ENCODE assay signal across 16 cellular contexts in the genomic region with DNA sequence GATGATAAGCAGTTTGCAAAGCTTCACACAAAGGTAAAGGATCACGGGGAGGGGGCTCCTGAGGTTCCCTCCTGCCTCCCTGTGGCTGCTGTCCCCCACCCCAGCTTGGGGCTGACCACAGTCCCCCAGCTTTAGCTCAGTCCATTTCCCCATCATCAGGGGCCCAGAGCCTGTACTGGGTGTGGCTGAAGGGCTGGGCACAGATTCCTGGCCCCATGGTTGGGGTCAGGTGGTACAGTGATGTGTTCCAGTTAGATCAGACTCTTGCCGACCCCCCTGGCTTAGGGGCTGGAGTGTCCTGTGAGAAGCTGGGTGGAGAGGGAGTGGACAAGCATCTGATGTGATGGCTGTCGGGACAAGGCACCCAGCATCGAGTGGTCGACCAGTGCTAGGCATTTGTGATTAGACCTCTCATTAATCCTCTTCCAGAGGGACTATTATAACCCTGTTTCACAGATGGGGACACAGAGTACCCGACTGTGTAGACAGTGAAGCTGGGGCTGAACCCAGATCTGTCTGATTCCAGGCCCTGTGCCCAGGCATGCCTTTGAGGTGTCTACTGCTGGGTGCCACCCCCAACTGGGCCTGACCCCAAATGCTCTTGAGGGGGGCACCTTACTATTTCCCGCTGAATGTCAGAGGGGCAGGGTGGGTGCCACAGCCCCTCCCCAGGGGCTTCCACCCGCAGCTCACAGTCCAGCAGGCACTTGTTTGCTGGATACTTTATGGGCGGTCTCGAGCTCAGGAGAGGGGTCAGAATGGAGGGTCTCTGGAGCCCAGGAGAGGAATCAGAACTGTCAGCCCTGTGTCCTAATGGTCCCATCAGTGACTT. TPM values are rescaled to one million over a fixed set of nuclear protein-coding genes. Genes with fewer than 3 reads are reported as not detected.
DNase-seq lines count a peak whose midpoint lies in the region; FAIRE-seq and TF ChIP-seq lines count a peak whose summit lies in the region.
"Had no signal": no experiment of that assay in that cellular context is flagged by ENCODE, and none has a peak within 500 bp of the region (broad histone marks: within the 10 kb centered on the region; RNA-seq: fewer than 3 reads in every experiment).

No MANE protein-coding gene starts in this region.

- no peak overlapping the region for H2AFZ ChIP-seq in endothelial cell of umbilical vein (ENCODE audit: low read depth, low read length)

- peak; percentile 11 for DNase-seq in AG08396 (ENCODE audit: low spot score)
- peak; percentile 17 for DNase-seq in D341Med (ENCODE audit: low spot score)
- DNase-seq in endothelial cell of umbilical vein (ENCODE audit: low read depth, low spot score): no peak
- DNase-seq in posterior vena cava (ENCODE audit: low spot score): peak; percentile 62
- no peak for DNase-seq in BE2C
- no peak for DNase-seq in NCI-H524 treated with DMSO at 0.1 percent for 48 hours (lab: John Stamatoyannopoulos, UW)
- DNase-seq in NCI-H82 treated with DMSO at 0.1 percent for 48 hours (lab: John Stamatoyannopoulos, UW; ENCODE audit: unreplicated experiment): no peak
- DNase-seq in DMS53 treated with DMSO at 0.1 percent for 48 hours (lab: John Stamatoyannopoulos, UW; ENCODE audit: unreplicated experiment): no peak
- DNase-seq: Caco-2; central memory CD4-positive, alpha-beta T cell; immature natural killer cell; KG1; NCI-H1048; NCI-H2081; SHP77 treated with DMSO at 0.1 percent for 48 hours; stimulated activated naive CD4-positive, alpha-beta T cell had no signal

- intact Hi-C loops in endothelial cell of umbilical vein (cut with micrococcal nuclease) (loop anchor here (2.0 kb wide), 1 partner anchor 14 kb away; no protein-coding TSS in a partner anchor), posterior vena cava (cut with DNase I) (no loop called here)

- peaks cover 22% of the 10 kb centered on the region for H3K4me1 ChIP-seq in endothelial cell of umbilical vein (ENCODE audit: control insufficient read depth, extremely low read depth, insufficient read depth, low read length)
- no peaks in the 10 kb centered on the region for H3K4me1 ChIP-seq in BE2C
- H3K4me1 ChIP-seq: Caco-2 had no signal

- H3K4me3 ChIP-seq in endothelial cell of umbilical vein (replicated peaks in 1 of 3; ENCODE audit: insufficient read depth in 1 of 3, low read depth in 1 of 3, low read length in 3 of 3) (peak overlapping the region in 2 of 3 experiments; percentile 6 to 74), BE2C (ENCODE audit: low read depth, low read length) (no peak overlapping the region)

- H3K9me3 ChIP-seq in endothelial cell of umbilical vein (replicated peaks; ENCODE audit: control insufficient read depth, insufficient read depth, low read length) (no peaks in the 10 kb centered on the region), BE2C (no peaks in the 10 kb centered on the region)
- H3K9me3 ChIP-seq: Caco-2 had no signal

- H3K9me1 ChIP-seq in endothelial cell of umbilical vein (replicated peaks; ENCODE audit: control insufficient read depth, extremely low read depth, insufficient read depth, low read length): no peaks in the 10 kb centered on the region

- H3K27me3 ChIP-seq in endothelial cell of umbilical vein (ENCODE audit: control insufficient read depth in 2 of 2, insufficient read depth in 2 of 2, low read length in 2 of 2) (no peaks in the 10 kb centered on the region), BE2C (peaks cover 30% of the 10 kb centered on the region)

- TF ChIP-seq CTCF in endothelial cell of umbilical vein (IDR thresholded peaks at IDR 0.05; ENCODE audit: extremely low read depth in 1 of 2, insufficient read depth in 1 of 2, low read depth in 1 of 2, low read length in 2 of 2) (no peak), BE2C (IDR thresholded peaks at IDR 0.05; ENCODE audit: low read depth, low read length) (no peak)

- POLR2A ChIA-PET in endothelial cell of umbilical vein (lab: Charles Lee): interaction anchor here (0.9 kb wide), 1 partner anchor 49 kb away, joined by 5 read pairs; a partner anchor contains a TSS

- peaks cover 68% of the 10 kb centered on the region for H3K79me2 ChIP-seq in endothelial cell of umbilical vein (ENCODE audit: control insufficient read depth, insufficient read depth, low read length)

- H3K4me2 ChIP-seq in endothelial cell of umbilical vein (ENCODE audit: insufficient read depth, low read length): peak overlapping the region; percentile 6

- no TSS peak for BruUV-seq in endothelial cell of umbilical vein (replicated peaks; lab: Mats Ljungman, UMichigan)

- no peak overlapping the region for H3K9ac ChIP-seq in endothelial cell of umbilical vein (replicated peaks; ENCODE audit: extremely low read depth, insufficient read depth, low read length)

- TF ChIP-seq POLR2A in endothelial cell of umbilical vein (IDR thresholded peaks at IDR 0.05; ENCODE audit: low read depth, low read length): no peak

- dilution Hi-C loops in endothelial cell of umbilical vein (cut with MboI; ENCODE audit: extremely low pct_ligation_motif_present, low sequenced_read_pairs): no loop called here

- CTCF ChIA-PET in endothelial cell of umbilical vein (lab: Charles Lee): interaction anchor here (0.8 to 2.9 kb wide), 6 partner anchors 8 to 56 kb away, joined by 3 to 25 read pairs (median 6); a partner anchor contains a TSS

- H4K20me1 ChIP-seq in endothelial cell of umbilical vein (replicated peaks; ENCODE audit: control insufficient read depth, extremely low read depth, insufficient read depth, low read length): no peaks in the 10 kb centered on the region

- H3K36me3 ChIP-seq in endothelial cell of umbilical vein (ENCODE audit: control insufficient read depth in 2 of 2, extremely low read depth in 1 of 2, insufficient read depth in 2 of 2, low read length in 2 of 2) (peaks cover 8 to 45% of the 10 kb centered on the region in 2 experiments), BE2C (no peaks in the 10 kb centered on the region)

- H3K27ac ChIP-seq in endothelial cell of umbilical vein (ENCODE audit: insufficient read depth, low read depth, low read length): no peak overlapping the region

- peak; percentile 38 for FAIRE-seq in endothelial cell of umbilical vein (lab: Jason Lieb, UNC)

TF ChIP-seq in endothelial cell of umbilical vein, 7 proteins besides CTCF, POLR2A, EP300 and RAD21:
- TF ChIP-seq FOS (IDR thresholded peaks at IDR 0.05; ENCODE audit: borderline replicate concordance, insufficient read depth, low read length): no peak
- no peak for TF ChIP-seq MYC (IDR thresholded peaks at IDR 0.05; ENCODE audit: low read depth, low read length)
- TF ChIP-seq GATA2 (IDR thresholded peaks at IDR 0.05; ENCODE audit: insufficient read depth, insufficient read length, low read depth, low read length): no peak

RNA-seq across cellular contexts. Expression of a gene that starts 4.3 kb away (rescaled TPM):
- total RNA-seq in endothelial cell of umbilical vein (137 and 158 TPM in 2 replicates), posterior vena cava (10 to 100 TPM; 24.2 to 34.4 TPM)
- polyA plus RNA-seq in endothelial cell of umbilical vein: 26.1 and 29.7 TPM in 2 replicates
- polyA plus RNA-seq in endothelial cell of umbilical vein (2011; cell fraction: cytosol; rRNA removed): 11.8 and 19.1 TPM in 2 replicates
- polyA plus RNA-seq in endothelial cell of umbilical vein (2011; cell fraction: nucleus; rRNA removed): 180 and 181 TPM in 2 replicates
- 37.4 and 44.9 TPM in 2 replicates for polyA plus RNA-seq in endothelial cell of umbilical vein (2012)
- 21.8 and 32.5 TPM in 2 replicates for polyA minus RNA-seq in endothelial cell of umbilical vein
- not detected for polyA minus RNA-seq in endothelial cell of umbilical vein (2011; cell fraction: cytosol; rRNA and poly(A)+ RNA removed)
- polyA minus RNA-seq in endothelial cell of umbilical vein (2011; cell fraction: nucleus; rRNA and poly(A)+ RNA removed): 55.9 and 115 TPM in 2 replicates
- 3.3 TPM for polyA plus RNA-seq in BE2C (2012; ENCODE audit: insufficient read depth, insufficient read length, low read depth)
- polyA plus RNA-seq: immature natural killer cell had no signal

RNA-seq across cellular contexts. Expression of a gene that starts 48.9 kb away (rescaled TPM):
- total RNA-seq in endothelial cell of umbilical vein (19.3 and 22.3 TPM in 2 replicates), posterior vena cava (10 to 100 TPM; 21.8 to 29.4 TPM)
- polyA plus RNA-seq in endothelial cell of umbilical vein: 33.6 and 47.7 TPM in 2 replicates
- 10.9 and 16.5 TPM in 2 replicates for polyA plus RNA-seq in endothelial cell of umbilical vein (2011; cell fraction: cytosol; rRNA removed)
- 63.1 and 81.2 TPM in 2 replicates for polyA plus RNA-seq in endothelial cell of umbilical vein (2011; cell fraction: nucleus; rRNA removed)
- 17.5 and 28.3 TPM in 2 replicates for polyA plus RNA-seq in endothelial cell of umbilical vein (2012)
- 6.4 and 8.9 TPM in 2 replicates for polyA minus RNA-seq in endothelial cell of umbilical vein
- polyA minus RNA-seq in endothelial cell of umbilical vein (2011; cell fraction: cytosol; rRNA and poly(A)+ RNA removed): 3.2 TPM
- 7.6 and 14.0 TPM in 2 replicates for polyA minus RNA-seq in endothelial cell of umbilical vein (2011; cell fraction: nucleus; rRNA and poly(A)+ RNA removed)
- polyA plus RNA-seq in BE2C (2012; ENCODE audit: insufficient read depth, insufficient read length, low read depth): 16.3 TPM

Comparison
In these comparisons a context has a peak if more than half of its experiments do, and no peak if none do; other contexts are left out.
1. DNase-seq: peak in AG08396 (single experiment), D341Med (single experiment) and posterior vena cava (single experiment); none in endothelial cell of umbilical vein (single experiment), BE2C (single experiment), NCI-H524 treated with DMSO at 0.1 percent for 48 hours (single experiment), NCI-H82 treated with DMSO at 0.1 percent for 48 hours (single experiment) and DMS53 treated with DMSO at 0.1 percent for 48 hours (single experiment).